In the genomic region with DNA sequence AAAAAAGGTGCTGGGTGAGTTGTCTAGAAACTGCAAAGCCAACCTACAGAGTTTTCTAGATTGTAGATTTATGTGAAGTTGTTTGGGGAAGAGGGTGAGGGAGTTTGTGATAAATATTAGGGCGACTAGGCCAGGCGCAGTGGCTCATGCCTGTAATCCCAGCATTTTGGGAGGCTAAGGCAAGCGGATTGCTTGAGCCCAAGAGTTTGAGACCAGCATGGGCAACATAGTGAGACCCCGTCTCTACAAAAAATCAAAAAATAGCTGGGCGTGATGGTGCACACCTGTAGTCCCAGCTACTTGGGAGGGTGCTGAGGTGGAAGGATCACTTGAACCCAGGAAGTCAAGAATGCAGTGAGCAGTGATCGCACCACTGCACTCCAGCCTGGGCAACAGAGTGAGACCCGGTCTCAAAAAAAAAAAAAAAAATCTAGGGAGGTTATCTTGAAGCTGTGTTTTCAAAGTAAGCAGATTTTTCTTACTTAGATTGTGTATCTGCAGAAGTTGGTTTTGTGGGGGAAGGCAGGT, we compare ENCODE assay signal across 10 cellular contexts. TPM values are rescaled to one million over a fixed set of nuclear protein-coding genes. Genes with fewer than 3 reads are reported as not detected.
DNase-seq lines count a peak whose midpoint lies in the region; ATAC-seq, FAIRE-seq and TF ChIP-seq lines count a peak whose summit lies in the region.
"Had no signal": no experiment of that assay in that cellular context is flagged by ENCODE, and none has a peak within 500 bp of the region (broad histone marks: within the 10 kb centered on the region; RNA-seq: fewer than 3 reads in every experiment).

No MANE protein-coding gene starts in this region.

- peak overlapping the region; percentile 93 to 100 (median 100) for H3K27ac Mint-ChIP-seq in CD8-positive, alpha-beta memory T cell

- H3K9ac ChIP-seq in endothelial cell of umbilical vein (replicated peaks; ENCODE audit: extremely low read depth, insufficient read depth, low read length): no peak overlapping the region

- POLR2A ChIA-PET in CD8-positive, alpha-beta memory T cell (lab: Charles Lee): interaction anchor here (0.6 to 2.6 kb wide), 3 partner anchors 12 to 414 kb away, joined by 5 to 26 read pairs (median 7); no protein-coding TSS in a partner anchor
- POLR2A ChIA-PET in Panc1 (lab: Charles Lee): interaction anchor here (0.6 to 1.2 kb wide), 2 partner anchors 16 to 228 kb away, joined by 3 to 11 read pairs; no protein-coding TSS in a partner anchor
- POLR2A ChIA-PET in endothelial cell of umbilical vein (lab: Charles Lee): interaction anchor here (0.7 kb wide), 1 partner anchor 12 kb away, joined by 3 read pairs; no protein-coding TSS in a partner anchor

- no peaks in the 10 kb centered on the region for H3K9me3 ChIP-seq in CD8-positive, alpha-beta memory T cell (ENCODE audit: low read length)
- H3K9me3 ChIP-seq in Panc1 (ENCODE audit: control insufficient read depth, insufficient read depth, low read depth, low read length) (no peaks in the 10 kb centered on the region), endothelial cell of umbilical vein (replicated peaks; ENCODE audit: control insufficient read depth, insufficient read depth, low read length) (no peaks in the 10 kb centered on the region), osteoblast (ENCODE audit: low read depth, low read length) (peaks cover 2% of the 10 kb centered on the region)

- intact Hi-C loops in Panc1 (cut with micrococcal nuclease; ENCODE audit: unreplicated experiment) (no loop called here), endothelial cell of umbilical vein (cut with micrococcal nuclease) (loop anchor here (10.0 kb wide), 1 partner anchor 86 kb away; no protein-coding TSS in a partner anchor)

- CTCF ChIA-PET in CD8-positive, alpha-beta memory T cell (lab: Charles Lee): interaction anchor here (1.7 to 2.1 kb wide), 3 partner anchors 9 to 18 kb away, joined by 4 to 8 read pairs (median 7); no protein-coding TSS in a partner anchor
- CTCF ChIA-PET in Panc1 (lab: Charles Lee) (interaction anchor here (0.7 kb wide), 1 partner anchor 14 kb away, joined by 5 read pairs; no protein-coding TSS in a partner anchor), endothelial cell of umbilical vein (lab: Charles Lee) (interaction anchor here (0.9 to 1.8 kb wide), 6 partner anchors 11 to 417 kb away, joined by 3 to 7 read pairs (median 6); no protein-coding TSS in a partner anchor)

- no peak for ATAC-seq in Panc1

- peak overlapping the region; percentile 98 for H3K4me3 ChIP-seq in CD8-positive, alpha-beta memory T cell (ENCODE audit: low read length)
- H3K4me3 ChIP-seq in Panc1 (ENCODE audit: low read depth in 2 of 2, low read length in 2 of 2) (peak overlapping the region; percentile 57 to 64), endothelial cell of umbilical vein (replicated peaks in 1 of 3; ENCODE audit: insufficient read depth in 1 of 3, low read depth in 1 of 3, low read length in 3 of 3) (peak overlapping the region in 1 of 3 experiments; percentile 59), osteoblast (ENCODE audit: insufficient read depth, low read length) (peak overlapping the region; percentile 96)

- H2AFZ ChIP-seq in endothelial cell of umbilical vein (ENCODE audit: low read depth, low read length) (peak overlapping the region; percentile 96), osteoblast (ENCODE audit: low read length) (peak overlapping the region; percentile 96)

- dilution Hi-C loops in endothelial cell of umbilical vein (cut with MboI; ENCODE audit: extremely low pct_ligation_motif_present, low sequenced_read_pairs): no loop called here

- no peaks in the 10 kb centered on the region for H3K79me2 ChIP-seq in endothelial cell of umbilical vein (ENCODE audit: control insufficient read depth, insufficient read depth, low read length)
- peaks cover 22% of the 10 kb centered on the region for H3K79me2 ChIP-seq in osteoblast (ENCODE audit: insufficient read depth, low read length)

- H4K20me1 ChIP-seq in endothelial cell of umbilical vein (replicated peaks; ENCODE audit: control insufficient read depth, extremely low read depth, insufficient read depth, low read length) (no peaks in the 10 kb centered on the region), osteoblast (ENCODE audit: insufficient read depth, low read length) (no peaks in the 10 kb centered on the region)

- H3K4me1 Mint-ChIP-seq in CD8-positive, alpha-beta memory T cell: peaks cover 41 to 66% (median 57%) of the 10 kb centered on the region in 3 donors

- peaks cover 0 to 3% (median 0%) of the 10 kb centered on the region in 5 donors for H3K9me3 Mint-ChIP-seq in CD8-positive, alpha-beta memory T cell

- peak overlapping the region; percentile 99 to 100 (median 100) for H3K4me3 Mint-ChIP-seq in CD8-positive, alpha-beta memory T cell

- no peak for TF ChIP-seq POLR2A in endothelial cell of umbilical vein (IDR thresholded peaks at IDR 0.05; ENCODE audit: low read depth, low read length)

- peak overlapping the region; percentile 97 for H3K27ac ChIP-seq in CD8-positive, alpha-beta memory T cell (ENCODE audit: low read depth, low read length)
- peak overlapping the region; percentile 99 for H3K27ac ChIP-seq in Panc1 (ENCODE audit: low read length)
- H3K27ac ChIP-seq in endothelial cell of umbilical vein (ENCODE audit: insufficient read depth, low read depth, low read length): no peak overlapping the region
- peak overlapping the region; percentile 92 for H3K27ac ChIP-seq in osteoblast (ENCODE audit: low read depth, low read length)

- peaks cover 5% of the 10 kb centered on the region for H3K36me3 ChIP-seq in CD8-positive, alpha-beta memory T cell (ENCODE audit: insufficient read depth, low read length)
- no peaks in the 10 kb centered on the region for H3K36me3 ChIP-seq in Panc1 (ENCODE audit: control insufficient read depth, insufficient read depth, low read length)
- H3K36me3 ChIP-seq in endothelial cell of umbilical vein (ENCODE audit: control insufficient read depth in 2 of 2, extremely low read depth in 1 of 2, insufficient read depth in 2 of 2, low read length in 2 of 2): no peaks in the 10 kb centered on the region
- H3K36me3 ChIP-seq in osteoblast (ENCODE audit: insufficient read depth, low read length): no peaks in the 10 kb centered on the region

- DNase-seq in CD8-positive, alpha-beta memory T cell: no peak
- DNase-seq in Panc1 (ENCODE audit: low read depth, low spot score) (no peak), endothelial cell of umbilical vein (ENCODE audit: low read depth, low spot score) (no peak), osteoblast (ENCODE audit: insufficient read length, low spot score, missing footprints) (no peak), frontal cortex (ENCODE audit: low spot score in 2 of 2) (no peak), HPDE6-E6E7 (ENCODE audit: extremely low spot score) (no peak), CD1c-positive myeloid dendritic cell (ENCODE audit: extremely low spot score) (no peak)
- no peak for DNase-seq in activated CD4-positive, alpha-beta T cell treated with anti-CD3 and anti-CD28 coated beads for 48 hours
- DNase-seq: NCI-H1048 had no signal

- no TSS peak for BruUV-seq in Panc1 (replicated peaks; lab: Mats Ljungman, UMichigan)
- no TSS peak for BruUV-seq in endothelial cell of umbilical vein (replicated peaks; lab: Mats Ljungman, UMichigan)

- no peak for TF ChIP-seq CTCF in Panc1 (IDR thresholded peaks at IDR 0.05)
- no peak for TF ChIP-seq CTCF in endothelial cell of umbilical vein (IDR thresholded peaks at IDR 0.05; ENCODE audit: extremely low read depth in 1 of 2, insufficient read depth in 1 of 2, low read depth in 1 of 2, low read length in 2 of 2)
- TF ChIP-seq CTCF in osteoblast (IDR thresholded peaks at IDR 0.05; ENCODE audit: extremely low read depth, low read depth, low read length): no peak

- in situ Hi-C loops in Panc1 (cut with HindIII; ENCODE audit: low pct_unique_long_range_greater_than_20kb, low sequenced_read_pairs): no loop called here

- H3K27me3 Mint-ChIP-seq in CD8-positive, alpha-beta memory T cell: no peaks in the 10 kb centered on the region

- FAIRE-seq in endothelial cell of umbilical vein (lab: Jason Lieb, UNC) (no peak), frontal cortex (lab: Jason Lieb, UNC) (no peak)

- H3K36me3 Mint-ChIP-seq in CD8-positive, alpha-beta memory T cell: peaks cover 13 to 39% (median 14%) of the 10 kb centered on the region in 3 donors

- H3K4me2 ChIP-seq in endothelial cell of umbilical vein (ENCODE audit: insufficient read depth, low read length) (peak overlapping the region; percentile 70), osteoblast (ENCODE audit: insufficient read depth, low read length) (peak overlapping the region; percentile 100)

- H3K27me3 ChIP-seq in CD8-positive, alpha-beta memory T cell (ENCODE audit: insufficient read depth, low read length, poor library complexity, severe bottlenecking): no peaks in the 10 kb centered on the region
- H3K27me3 ChIP-seq in Panc1 (ENCODE audit: control insufficient read depth, insufficient read depth, low read length): no peaks in the 10 kb centered on the region
- H3K27me3 ChIP-seq in endothelial cell of umbilical vein (ENCODE audit: control insufficient read depth in 2 of 2, insufficient read depth in 2 of 2, low read length in 2 of 2): peaks cover 0 to 5% of the 10 kb centered on the region in 2 experiments
- H3K27me3 ChIP-seq in osteoblast (ENCODE audit: insufficient read depth, low read length): no peaks in the 10 kb centered on the region

- H3K4me1 ChIP-seq in CD8-positive, alpha-beta memory T cell (ENCODE audit: insufficient read depth, low read length): peaks cover 40% of the 10 kb centered on the region
- H3K4me1 ChIP-seq in Panc1 (ENCODE audit: control insufficient read depth, insufficient read depth, low read length) (peaks cover 22% of the 10 kb centered on the region), endothelial cell of umbilical vein (ENCODE audit: control insufficient read depth, extremely low read depth, insufficient read depth, low read length) (peaks cover 8% of the 10 kb centered on the region), osteoblast (ENCODE audit: insufficient read depth, low read length) (peaks cover 26% of the 10 kb centered on the region)

- H3K9me1 ChIP-seq in endothelial cell of umbilical vein (replicated peaks; ENCODE audit: control insufficient read depth, extremely low read depth, insufficient read depth, low read length): no peaks in the 10 kb centered on the region

RNA-seq across cellular contexts. Expression of a gene that starts 0.8 kb away (rescaled TPM):
- 10 to 100 TPM; 27.1 to 27.5 TPM for total RNA-seq in CD8-positive, alpha-beta memory T cell
- polyA plus RNA-seq in CD8-positive, alpha-beta memory T cell: 26.1 TPM
- total RNA-seq in Panc1 (2021; ENCODE audit: unreplicated experiment): 16.4 TPM
- 4.8 TPM for polyA plus RNA-seq in Panc1 (2012; ENCODE audit: insufficient read length)
- 1.3 and 3.0 TPM in 2 replicates for total RNA-seq in endothelial cell of umbilical vein
- 0.33 TPM in 2 replicates for polyA plus RNA-seq in endothelial cell of umbilical vein
- polyA plus RNA-seq in endothelial cell of umbilical vein (2011; cell fraction: cytosol; rRNA removed): 0.36 and 0.38 TPM in 2 replicates
- 0.39 and 0.40 TPM in 2 replicates for polyA plus RNA-seq in endothelial cell of umbilical vein (2011; cell fraction: nucleus; rRNA removed)
- polyA plus RNA-seq in endothelial cell of umbilical vein (2012): 0.46 and 0.55 TPM in 2 replicates
- 1.1 TPM in 2 replicates for polyA minus RNA-seq in endothelial cell of umbilical vein
- polyA minus RNA-seq in endothelial cell of umbilical vein (2011; cell fraction: cytosol; rRNA and poly(A)+ RNA removed): 7.2 TPM
- 0.77 and 0.96 TPM in 2 replicates for polyA minus RNA-seq in endothelial cell of umbilical vein (2011; cell fraction: nucleus; rRNA and poly(A)+ RNA removed)
- total RNA-seq in osteoblast: 40.7 and 51.8 TPM in 2 replicates
- total RNA-seq in frontal cortex: 0.82 TPM

RNA-seq across cellular contexts. Expression of a gene that starts 32.0 kb away (rescaled TPM):
- 1 to 10 TPM; 2.5 to 2.7 TPM for total RNA-seq in CD8-positive, alpha-beta memory T cell
- not detected for polyA plus RNA-seq in CD8-positive, alpha-beta memory T cell
- total RNA-seq in Panc1 (2021; ENCODE audit: unreplicated experiment): 17.3 TPM
- polyA plus RNA-seq in Panc1 (2012; ENCODE audit: insufficient read length): 29.4 TPM
- not detected in 2 replicates for total RNA-seq in endothelial cell of umbilical vein
- not detected in 2 replicates for polyA plus RNA-seq in endothelial cell of umbilical vein
- polyA plus RNA-seq in endothelial cell of umbilical vein (2011; cell fraction: cytosol; rRNA removed): not detected in 2 replicates
- not detected in 2 replicates for polyA plus RNA-seq in endothelial cell of umbilical vein (2011; cell fraction: nucleus; rRNA removed)
- polyA plus RNA-seq in endothelial cell of umbilical vein (2012): not detected in 2 replicates
- polyA minus RNA-seq in endothelial cell of umbilical vein: not detected in 2 replicates
- polyA minus RNA-seq in endothelial cell of umbilical vein (2011; cell fraction: cytosol; rRNA and poly(A)+ RNA removed): 1.1 TPM
- not detected in 2 replicates for polyA minus RNA-seq in endothelial cell of umbilical vein (2011; cell fraction: nucleus; rRNA and poly(A)+ RNA removed)
- total RNA-seq in osteoblast: 0.36 TPM in 1 of 2 replicates, not detected in the other
- total RNA-seq in frontal cortex: not detected
- total RNA-seq: progenitor cell of endocrine pancreas had no signal
